16 cellular contexts compared by ENCODE assay signal in the genomic region with DNA sequence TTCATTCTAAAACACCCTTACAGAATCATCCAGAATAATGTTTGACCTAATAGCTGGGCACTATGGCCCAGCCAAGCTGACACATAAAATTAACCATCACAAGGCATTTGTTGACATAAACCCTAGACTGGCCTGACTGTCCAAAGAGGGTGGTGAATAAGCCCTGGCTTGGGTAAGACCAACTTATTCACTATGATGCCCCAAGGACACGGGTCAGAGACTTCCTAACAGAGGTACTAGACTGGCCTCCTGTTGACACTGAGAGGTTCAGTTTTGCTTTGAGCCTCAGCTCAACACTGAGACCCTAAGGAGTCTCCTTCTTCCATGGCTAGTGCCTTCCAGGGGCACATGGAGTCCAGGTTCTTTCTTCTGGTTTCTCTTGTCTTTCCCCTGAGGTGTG. TPM values are rescaled to one million over a fixed set of nuclear protein-coding genes. Genes with fewer than 3 reads are reported as not detected.
"Had no signal": no experiment of that assay in that cellular context is flagged by ENCODE, and none has a peak within 500 bp of the region (broad histone marks: within the 10 kb centered on the region; RNA-seq: fewer than 3 reads in every experiment).

No MANE protein-coding gene starts in this region.

- H3K27me3 ChIP-seq: foreskin keratinocyte, right lobe of liver, stomach had no signal

- H3K27ac ChIP-seq: foreskin keratinocyte, parathyroid adenoma, prostate gland, right lobe of liver, stomach had no signal

- ATAC-seq: effector memory CD8-positive, alpha-beta T cell; foreskin keratinocyte; left cardiac atrium; left ventricle myocardium superior; right lobe of liver had no signal

- H3K9ac ChIP-seq: parathyroid adenoma had no signal

- DNase-seq: effector memory CD8-positive, alpha-beta T cell; erythroblast; foreskin keratinocyte; immature natural killer cell; left cardiac atrium; left ventricle myocardium superior; mesendoderm; naive B cell; retina; right lobe of liver; stimulated activated naive CD4-positive, alpha-beta T cell; stomach; trophoblast cell had no signal

- H2AFZ ChIP-seq: parathyroid adenoma had no signal

- H3K9me3 ChIP-seq: prostate gland, right lobe of liver, stomach had no signal

- H3K4me3 ChIP-seq: lung, prostate gland, right lobe of liver, stomach had no signal

- H3K4me1 ChIP-seq: foreskin keratinocyte, prostate gland had no signal

- H3K36me3 ChIP-seq: prostate gland, right lobe of liver, stomach had no signal

RNA-seq across cellular contexts. Expression of a gene that starts 21.3 kb away (rescaled TPM):
- polyA plus RNA-seq: immature natural killer cell had no signal
